Comparison of ENCODE assay signal across 8 cellular contexts in the genomic region with DNA sequence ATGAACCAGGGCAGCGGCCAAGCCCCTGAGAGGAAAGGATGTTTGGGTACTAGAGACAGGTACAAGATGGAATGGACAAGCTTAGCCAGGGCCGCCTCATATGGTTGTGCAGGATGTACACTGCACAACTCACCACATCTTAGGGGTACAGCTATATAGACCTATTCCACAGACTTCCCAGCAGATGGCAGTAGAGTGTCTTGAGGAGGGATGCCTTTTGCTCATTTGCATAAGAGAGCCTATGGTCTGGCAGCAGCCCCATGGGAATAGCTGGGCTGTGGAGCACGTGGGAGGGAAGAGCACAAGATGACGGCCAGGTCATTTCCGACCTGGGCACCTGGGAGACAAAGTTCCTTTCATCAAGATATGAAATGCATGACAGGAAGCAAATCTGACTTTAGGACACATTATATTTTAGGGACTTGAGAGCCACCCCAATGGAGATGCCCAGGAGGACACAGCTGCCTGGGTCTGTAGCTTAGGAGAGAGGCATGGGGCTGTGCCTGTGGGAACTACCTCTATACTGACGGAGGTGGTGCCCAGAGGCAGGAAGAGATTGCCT.
DNase-seq lines count a peak whose midpoint lies in the region; ATAC-seq, FAIRE-seq and TF ChIP-seq lines count a peak whose summit lies in the region.

No MANE protein-coding gene starts in this region.

- H2AFZ ChIP-seq in Loucy (ENCODE audit: low read length): peak overlapping the region; percentile 2; the same call in 1 of the 2 replicates

- no peaks in the 10 kb centered on the region for H3K9me3 ChIP-seq in Loucy (ENCODE audit: insufficient read depth, low read depth, low read length)
- H3K9me3 ChIP-seq in effector memory CD4-positive, alpha-beta T cell (ENCODE audit: control insufficient read depth, low read length): no peaks in the 10 kb centered on the region

- H3K79me2 ChIP-seq in Loucy (ENCODE audit: insufficient read depth, low read length): no peaks in the 10 kb centered on the region

- peak; percentile 84 for TF ChIP-seq CTCF in Loucy (conservative IDR thresholded peaks at IDR 0.05; ENCODE audit: low read length)

- H3K27ac ChIP-seq in effector memory CD4-positive, alpha-beta T cell (ENCODE audit: insufficient read depth, low read length, poor library complexity, severe bottlenecking): no peak overlapping the region

- FAIRE-seq in GM12892 (lab: Jason Lieb, UNC): peak; percentile 71

- no peak for TF ChIP-seq POLR2A in GM12892 (IDR thresholded peaks at IDR 0.05; ENCODE audit: low read depth, low read length)

- no peak overlapping the region for H3K4me2 ChIP-seq in Loucy (ENCODE audit: low read depth, low read length, poor library complexity, severe bottlenecking)

- H3K4me3 ChIP-seq in Loucy (ENCODE audit: low read length, poor library complexity, severe bottlenecking): no peak overlapping the region
- H3K4me3 ChIP-seq in effector memory CD4-positive, alpha-beta T cell (ENCODE audit: insufficient read depth, low read depth, low read length, poor library complexity, severe bottlenecking): no peak overlapping the region

- no peaks in the 10 kb centered on the region for H3K9me2 ChIP-seq in Loucy (replicated peaks; ENCODE audit: low read depth, low read length)

- no peaks in the 10 kb centered on the region for H3K36me3 ChIP-seq in Loucy (ENCODE audit: insufficient read depth, low read length)
- H3K36me3 ChIP-seq in effector memory CD4-positive, alpha-beta T cell (ENCODE audit: control insufficient read depth, insufficient read depth, low read length): no peaks in the 10 kb centered on the region

- H3F3A ChIP-seq in Loucy (ENCODE audit: low read depth): no peaks in the 10 kb centered on the region

- DNase-seq in AG20443 (ENCODE audit: low spot score): peak; percentile 88
- DNase-seq in GM12892 (ENCODE audit: insufficient read length): peak; percentile 43
- peak; percentile 79 for DNase-seq in OCI-M1 (lab: John Stamatoyannopoulos, UW)
- peak; percentile 88 for DNase-seq in dermis blood vessel endothelial cell
- peak; percentile 61 to 86 for DNase-seq in lung microvascular endothelial cell (ENCODE audit: low read depth in 2 of 2)
- no peak for DNase-seq in effector memory CD4-positive, alpha-beta T cell

- H3K9ac ChIP-seq in Loucy (ENCODE audit: low read depth, low read length, poor library complexity, severe bottlenecking): no peak overlapping the region

- H3K27me3 ChIP-seq in Loucy (ENCODE audit: insufficient read depth, low read length, poor library complexity, severe bottlenecking): no peaks in the 10 kb centered on the region
- H3K27me3 ChIP-seq in effector memory CD4-positive, alpha-beta T cell (replicated peaks; ENCODE audit: control insufficient read depth, insufficient read depth, low read length, poor library complexity, severe bottlenecking): no peaks in the 10 kb centered on the region

- no peaks in the 10 kb centered on the region for H4K20me1 ChIP-seq in Loucy (ENCODE audit: insufficient read depth, low read length, poor library complexity, severe bottlenecking)

- H3K4me1 ChIP-seq in Loucy (ENCODE audit: insufficient read depth, low read length, poor library complexity, severe bottlenecking): peaks cover 3% of the 10 kb centered on the region
- no peaks in the 10 kb centered on the region for H3K4me1 ChIP-seq in effector memory CD4-positive, alpha-beta T cell (ENCODE audit: control insufficient read depth, insufficient read depth, low read length, poor library complexity, severe bottlenecking)

- ATAC-seq in HG02588 (IDR thresholded peaks at IDR 0.05; ENCODE audit: unreplicated experiment): peak; percentile 92

Comparison
In these comparisons a context has a peak if more than half of its experiments do, and no peak if none do; other contexts are left out.
1. DNase-seq: peak in AG20443 (single experiment), GM12892 (single experiment), OCI-M1 (single experiment), dermis blood vessel endothelial cell (single experiment) and lung microvascular endothelial cell (2 of 2); none in effector memory CD4-positive, alpha-beta T cell (0 of 3).